ENCODE assay signal across 19 cellular contexts in the genomic region with DNA sequence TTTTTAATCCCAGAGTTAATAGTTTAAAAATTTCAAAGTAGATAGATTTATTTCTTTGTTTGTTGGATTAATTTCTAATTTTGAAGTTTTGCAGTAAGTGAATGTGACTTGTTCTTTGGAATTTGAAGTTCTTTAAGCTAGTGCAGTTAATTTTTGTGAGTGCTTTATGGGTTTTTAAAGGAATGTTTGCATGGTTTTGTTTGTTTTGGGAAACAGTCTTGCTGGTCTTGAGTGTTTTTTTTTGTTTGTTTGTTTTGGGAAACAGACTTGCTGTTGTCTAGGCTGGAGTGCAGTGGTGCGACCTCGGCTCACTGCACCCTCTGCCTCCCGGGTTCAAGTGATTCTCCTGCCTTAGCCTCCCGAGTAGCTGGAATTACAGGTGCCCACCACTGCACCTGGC. TPM values are rescaled to one million over a fixed set of nuclear protein-coding genes. Genes with fewer than 3 reads are reported as not detected.
DNase-seq lines count a peak whose midpoint lies in the region; ATAC-seq, FAIRE-seq and TF ChIP-seq lines count a peak whose summit lies in the region.
"Had no signal": no experiment of that assay in that cellular context is flagged by ENCODE, and none has a peak within 500 bp of the region (broad histone marks: within the 10 kb centered on the region; RNA-seq: fewer than 3 reads in every experiment).

No MANE protein-coding gene starts in this region.

- POLR2A ChIA-PET in A549 (lab: Yijun Ruan, JAX), result no interaction called here

- no peak overlapping the region for H3K9ac ChIP-seq in SU-DHL-6 (ENCODE audit: low read length)

- FAIRE-seq in A549 (lab: Jason Lieb, UNC), result no peak
- FAIRE-seq: GM18507 had no signal

- no peak overlapping the region for H2AFZ ChIP-seq in SU-DHL-6 (ENCODE audit: low read depth, low read length, severe bottlenecking)

- no peak for TF ChIP-seq POLR2A in A549 (IDR thresholded peaks at IDR 0.05; ENCODE audit: low read length)

- no peaks in the 10 kb centered on the region for H3K9me2 ChIP-seq in DOHH2 (replicated peaks; ENCODE audit: control insufficient read depth, low read length)
- H3K9me2 ChIP-seq in SU-DHL-6 (replicated peaks; ENCODE audit: insufficient read depth, low read length), result no peaks in the 10 kb centered on the region

- H3K27ac ChIP-seq in A549, result no peak overlapping the region
- no peak overlapping the region for H3K27ac ChIP-seq in DOHH2 (ENCODE audit: low read depth, low read length)
- H3K27ac ChIP-seq in SU-DHL-6 (ENCODE audit: low read depth, low read length), result no peak overlapping the region; the same call in 1 of the 2 replicates
- H3K27ac ChIP-seq: body of pancreas, suprapubic skin had no signal

- no peak for TF ChIP-seq EP300 in A549 (IDR thresholded peaks at IDR 0.05)

- CTCF ChIA-PET in A549 (lab: Yijun Ruan, JAX), result interaction anchor here (0.7 to 1.1 kb wide), 2 partner anchors 111 to 113 kb away, joined by 3 to 7 read pairs; a partner anchor contains a TSS

- H4K20me1 ChIP-seq in DOHH2 (ENCODE audit: control insufficient read depth, insufficient read depth, low read depth, low read length), result peaks cover 49% of the 10 kb centered on the region
- peaks cover 33% of the 10 kb centered on the region for H4K20me1 ChIP-seq in SU-DHL-6 (ENCODE audit: low read depth, low read length)

- H3K4me1 ChIP-seq in A549 (peaks cover 81% of the 10 kb centered on the region), DOHH2 (ENCODE audit: control insufficient read depth, low read length) (peaks cover 90% of the 10 kb centered on the region)

- DNase-seq in A549 (ENCODE audit: low read depth in 1 of 2, low spot score in 1 of 2) (no peak), fibroblast of villous mesenchyme (ENCODE audit: low read depth) (peak; percentile 55), 8988T (no peak), A172 (ENCODE audit: low spot score) (no peak)
- no peak for DNase-seq in stimulated activated CD4-positive, alpha-beta T cell treated with anti-CD3 and anti-CD28 coated beads, Interleukin-1b, Interleukin-23, amount 100 ng/mL, for 48 hours
- DNase-seq: activated CD8-positive, alpha-beta memory T cell treated with anti-CD3 and anti-CD28 coated beads, Interleukin-2, amount 10 ng/mL, durations not matched to agents 7 days and 5 days; activated naive CD4-positive, alpha-beta T cell; body of pancreas; cortex of kidney; MM.1S; NCI-H187 treated with DMSO at 0.1 percent for 48 hours; stimulated activated CD4-positive, alpha-beta T cell treated with anti-CD3 and anti-CD28 coated beads, Interleukin-2, amount 100 ng/mL, for 24 hours had no signal

- peaks cover 40% of the 10 kb centered on the region for H3K36me3 ChIP-seq in DOHH2 (ENCODE audit: control insufficient read depth, low read length)
- H3K36me3 ChIP-seq in SU-DHL-6 (ENCODE audit: low read length), result peaks cover 5% of the 10 kb centered on the region; the same call in 1 of the 2 replicates
- H3K36me3 ChIP-seq: suprapubic skin had no signal

- H3K79me2 ChIP-seq in DOHH2 (ENCODE audit: control insufficient read depth, low read length) (peaks cover 100% of the 10 kb centered on the region), SU-DHL-6 (ENCODE audit: insufficient read depth, low read length) (peaks cover 100% of the 10 kb centered on the region)

- 26% methylated on average over 4 of the region's 4 CpGs for WGBS in A549 (ENCODE audit: missing lambda C conversion rate)

- H3F3A ChIP-seq in DOHH2 (ENCODE audit: control insufficient read depth, insufficient read depth) (peaks cover 19% of the 10 kb centered on the region), SU-DHL-6 (ENCODE audit: insufficient read depth) (peaks cover 20% of the 10 kb centered on the region)

- H3K9me3 ChIP-seq in A549, result no peaks in the 10 kb centered on the region
- no peaks in the 10 kb centered on the region for H3K9me3 ChIP-seq in DOHH2 (ENCODE audit: control insufficient read depth, insufficient read depth, low read length)
- H3K9me3 ChIP-seq in SU-DHL-6 (ENCODE audit: insufficient read depth, low read length), result no peaks in the 10 kb centered on the region
- H3K9me3 ChIP-seq: body of pancreas, suprapubic skin had no signal

- TF ChIP-seq CTCF in A549 (IDR thresholded peaks at IDR 0.05) (no peak), DOHH2 (IDR thresholded peaks at IDR 0.05; ENCODE audit: low read depth, low read length, poor library complexity, severe bottlenecking) (no peak), SU-DHL-6 (IDR thresholded peaks at IDR 0.05; ENCODE audit: insufficient read depth, low read length, poor library complexity, severe bottlenecking) (no peak), fibroblast of villous mesenchyme (IDR thresholded peaks at IDR 0.05; ENCODE audit: insufficient read depth, low read depth, low read length) (no peak)

- no peak for TF ChIP-seq RAD21 in A549 (conservative IDR thresholded peaks at IDR 0.05 in 1 of 2, IDR thresholded peaks at IDR 0.05 in 1 of 2)

- no peaks in the 10 kb centered on the region for H3K27me3 ChIP-seq in DOHH2 (ENCODE audit: control insufficient read depth, low read length)
- no peaks in the 10 kb centered on the region for H3K27me3 ChIP-seq in SU-DHL-6 (ENCODE audit: low read length)
- H3K27me3 ChIP-seq: body of pancreas, suprapubic skin had no signal

- H3K4me3 ChIP-seq in A549 (no peak overlapping the region), DOHH2 (ENCODE audit: low read length) (no peak overlapping the region), SU-DHL-6 (ENCODE audit: insufficient read depth, low read length, poor library complexity, severe bottlenecking) (no peak overlapping the region), fibroblast of villous mesenchyme (ENCODE audit: low read depth, low read length) (no peak overlapping the region)
- H3K4me3 ChIP-seq: body of pancreas, suprapubic skin had no signal

- no peak; a peak in 1 of 6 replicates for ATAC-seq in A549
- no peak for ATAC-seq in HG03175 (IDR thresholded peaks at IDR 0.05; ENCODE audit: unreplicated experiment)
- ATAC-seq: activated CD8-positive, alpha-beta memory T cell treated with anti-CD3 and anti-CD28 coated beads, Interleukin-2, amount 10 ng/mL, durations not matched to agents 7 days and 5 days; body of pancreas; Right ventricle myocardium inferior; sciatic nerve had no signal

- H3K4me2 ChIP-seq in A549, result peak overlapping the region; percentile 39
- H3K4me2 ChIP-seq in DOHH2 (ENCODE audit: low read length), result peak overlapping the region; percentile 50
- H3K4me2 ChIP-seq in SU-DHL-6 (ENCODE audit: low read depth, low read length, poor library complexity, severe bottlenecking), result peak overlapping the region; percentile 30

TF ChIP-seq in A549, 52 proteins besides CTCF, POLR2A, EP300 and RAD21 (continues in another document):
- TF ChIP-seq ESRRA (IDR thresholded peaks at IDR 0.05; ENCODE audit: borderline replicate concordance, low read length), result no peak
- TF ChIP-seq, protein P1, sequence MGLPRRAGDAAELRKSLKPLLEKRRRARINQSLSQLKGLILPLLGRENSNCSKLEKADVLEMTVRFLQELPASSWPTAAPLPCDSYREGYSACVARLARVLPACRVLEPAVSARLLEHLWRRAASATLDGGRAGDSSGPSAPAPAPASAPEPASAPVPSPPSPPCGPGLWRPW (IDR thresholded peaks at IDR 0.05), result no peak
- TF ChIP-seq, protein P2, sequence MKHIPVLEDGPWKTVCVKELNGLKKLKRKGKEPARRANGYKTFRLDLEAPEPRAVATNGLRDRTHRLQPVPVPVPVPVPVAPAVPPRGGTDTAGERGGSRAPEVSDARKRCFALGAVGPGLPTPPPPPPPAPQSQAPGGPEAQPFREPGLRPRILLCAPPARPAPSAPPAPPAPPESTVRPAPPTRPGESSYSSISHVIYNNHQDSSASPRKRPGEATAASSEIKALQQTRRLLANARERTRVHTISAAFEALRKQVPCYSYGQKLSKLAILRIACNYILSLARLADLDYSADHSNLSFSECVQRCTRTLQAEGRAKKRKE (CRISPR knock-in tag; IDR thresholded peaks at IDR 0.05; ENCODE audit: low read depth), result no peak
- TF ChIP-seq KDM5A (IDR thresholded peaks at IDR 0.05), result no peak
- TF ChIP-seq ZC3H11A (IDR thresholded peaks at IDR 0.05), result no peak
- TF ChIP-seq KDM1A (IDR thresholded peaks at IDR 0.05; ENCODE audit: low read depth), result no peak
- TF ChIP-seq, protein P3, sequence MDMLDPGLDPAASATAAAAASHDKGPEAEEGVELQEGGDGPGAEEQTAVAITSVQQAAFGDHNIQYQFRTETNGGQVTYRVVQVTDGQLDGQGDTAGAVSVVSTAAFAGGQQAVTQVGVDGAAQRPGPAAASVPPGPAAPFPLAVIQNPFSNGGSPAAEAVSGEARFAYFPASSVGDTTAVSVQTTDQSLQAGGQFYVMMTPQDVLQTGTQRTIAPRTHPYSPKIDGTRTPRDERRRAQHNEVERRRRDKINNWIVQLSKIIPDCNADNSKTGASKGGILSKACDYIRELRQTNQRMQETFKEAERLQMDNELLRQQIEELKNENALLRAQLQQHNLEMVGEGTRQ (IDR thresholded peaks at IDR 0.05), result no peak
- no peak for TF ChIP-seq GATA3 (IDR thresholded peaks at IDR 0.05; ENCODE audit: borderline replicate concordance)

RNA-seq across cellular contexts. Expression of a gene that starts 9.5 kb away (rescaled TPM):
- polyA plus RNA-seq in A549 (2011; rRNA removed) (39.3 and 45.9 TPM in 2 replicates), A549 (2017; fragmentation: RNase III; extraction: RNeasy Plus Mini Kit Qiagen cat#74134 plus additional on column Dnase treatment) (40.3 to 44.6 TPM (median 43.8 TPM) in 3 replicates)
- polyA plus RNA-seq in A549 (2012; cell fraction: cytosol; rRNA removed), result 22.6 and 24.5 TPM in 2 replicates
- polyA plus RNA-seq in A549 (2012; cell fraction: nucleus; rRNA removed), result 28.4 and 38.2 TPM in 2 replicates
- polyA minus RNA-seq in A549 (2011; rRNA and poly(A)+ RNA removed), result 35.8 and 40.1 TPM in 2 replicates
- total RNA-seq in fibroblast of villous mesenchyme, result 53.5 and 64.8 TPM in 2 replicates
- 62.1 and 97.0 TPM in 2 replicates for total RNA-seq in A172 (2014; rRNA removed; shearing (Covaris generic))

RNA-seq across cellular contexts. Expression of a gene that starts 52.0 kb away (rescaled TPM):
- polyA plus RNA-seq in A549 (2011; rRNA removed) (18.9 and 25.7 TPM in 2 replicates), A549 (2017; fragmentation: RNase III; extraction: RNeasy Plus Mini Kit Qiagen cat#74134 plus additional on column Dnase treatment) (28.4 to 31.0 TPM (median 29.1 TPM) in 3 replicates)
- polyA plus RNA-seq in A549 (2012; cell fraction: cytosol; rRNA removed), result 11.0 and 15.5 TPM in 2 replicates
- polyA plus RNA-seq in A549 (2012; cell fraction: nucleus; rRNA removed), result 27.5 and 30.4 TPM in 2 replicates
- 45.7 and 47.5 TPM in 2 replicates for polyA minus RNA-seq in A549 (2011; rRNA and poly(A)+ RNA removed)
- total RNA-seq in fibroblast of villous mesenchyme, result 26.7 and 32.4 TPM in 2 replicates
- 18.6 and 23.9 TPM in 2 replicates for total RNA-seq in A172 (2014; rRNA removed; shearing (Covaris generic))
